In genomic region chr9:136722093-136722968, GRCh38 we compare ENCODE assay signal across 1 cellular context.
TF ChIP-seq lines count a peak whose summit lies in the region.

No MANE protein-coding gene starts in this region.

TF ChIP-seq in HepG2, 621 proteins besides CTCF, POLR2A, EP300 and RAD21 (continued from another document):
- TF ChIP-seq ZNF839 (CRISPR knock-in tag; IDR thresholded peaks at IDR 0.05; ENCODE audit: borderline replicate concordance) = no peak
- TF ChIP-seq ZNF230 (CRISPR knock-in tag; IDR thresholded peaks at IDR 0.05) = no peak
- TF ChIP-seq NONO (IDR thresholded peaks at IDR 0.05) = no peak
- TF ChIP-seq NONO (CRISPR knock-in tag; conservative IDR thresholded peaks at IDR 0.05) = no peak; the same call in 1 of the 2 replicates
- TF ChIP-seq ZBTB4 (CRISPR knock-in tag; IDR thresholded peaks at IDR 0.05; ENCODE audit: borderline replicate concordance) = no peak
- TF ChIP-seq NFIB (CRISPR knock-in tag; IDR thresholded peaks at IDR 0.05; ENCODE audit: borderline replicate concordance) = no peak
- TF ChIP-seq ZNF333 (CRISPR knock-in tag; IDR thresholded peaks at IDR 0.05; ENCODE audit: borderline replicate concordance) = 0 out of 2 replicates have a peak, but pooled peaks have one; percentile 16
TF ChIP-seq in HepG2: peak in this region for 7.
